14 cellular contexts compared by ENCODE assay signal in genomic region chr11:47997063-47998053, GRCh38. TPM values are rescaled to one million over a fixed set of nuclear protein-coding genes. Genes with fewer than 3 reads are reported as not detected.
DNase-seq lines count a peak whose midpoint lies in the region; TF ChIP-seq lines count a peak whose summit lies in the region.
"Had no signal": no experiment of that assay in that cellular context is flagged by ENCODE, and none has a peak within 500 bp of the region (broad histone marks: within the 10 kb centered on the region; RNA-seq: fewer than 3 reads in every experiment).

No MANE protein-coding gene starts in this region.

- H3K9me3 ChIP-seq in OCI-LY3 (ENCODE audit: insufficient read depth, low read length), result no peaks in the 10 kb centered on the region
- no peaks in the 10 kb centered on the region for H3K9me3 ChIP-seq in hepatocyte (ENCODE audit: low read depth)
- no peaks in the 10 kb centered on the region for H3K9me3 ChIP-seq in prostate gland
- H3K9me3 ChIP-seq: body of pancreas had no signal

- DNase-seq in activated CD4-positive, alpha-beta T cell treated with anti-CD3 and anti-CD28 coated beads, Interleukin-2, amount 10 ng/mL, durations not matched to agents 24 days and 14 days, result no peak
- DNase-seq in activated CD4-positive, alpha-beta T cell treated with anti-CD3 and anti-CD28 coated beads for 1 hour, result no peak
- no peak for DNase-seq in hepatocyte (ENCODE audit: low spot score)
- DNase-seq in prostate gland (ENCODE audit: low spot score), result no peak
- no peak for DNase-seq in OCI-M2 (lab: John Stamatoyannopoulos, UW; ENCODE audit: unreplicated experiment)
- DNase-seq in NCI-H2107 treated with DMSO at 0.1 percent for 48 hours (lab: John Stamatoyannopoulos, UW; ENCODE audit: unreplicated experiment), result no peak
- DNase-seq in HEK293T (ENCODE audit: extremely low spot score), result no peak
- DNase-seq: activated effector memory CD4-positive, alpha-beta T cell treated with Interleukin-2 at 50 U/mL for 16 hours; body of pancreas; DMS 273 treated with DMSO at 0.1 percent for 48 hours; dorsolateral prefrontal cortex; NCI-H1694 treated with DMSO at 0.1 percent for 48 hours; NCI-H748 treated with DMSO at 0.1 percent for 48 hours had no signal

- peaks cover 66% of the 10 kb centered on the region for H3K4me1 Mint-ChIP-seq in activated CD4-positive, alpha-beta T cell treated with anti-CD3 and anti-CD28 coated beads, Interleukin-2, amount 10 ng/mL, durations not matched to agents 24 days and 14 days

- H3K27ac Mint-ChIP-seq in activated CD4-positive, alpha-beta T cell treated with anti-CD3 and anti-CD28 coated beads, Interleukin-2, amount 10 ng/mL, durations not matched to agents 24 days and 14 days, result peak overlapping the region; percentile 53

- H3K79me2 ChIP-seq in OCI-LY3 (ENCODE audit: low read length) (peaks cover 96% of the 10 kb centered on the region), hepatocyte (peaks cover 67% of the 10 kb centered on the region)

- H3K4me3 ChIP-seq in OCI-LY3 (ENCODE audit: low read length), result no peak overlapping the region
- no peak overlapping the region for H3K4me3 ChIP-seq in hepatocyte
- no peak overlapping the region for H3K4me3 ChIP-seq in prostate gland
- H3K4me3 ChIP-seq: body of pancreas, dorsolateral prefrontal cortex had no signal

- H3K9me2 ChIP-seq in hepatocyte (replicated peaks; ENCODE audit: insufficient read depth), result no peaks in the 10 kb centered on the region

- no peaks in the 10 kb centered on the region for H3K27me3 Mint-ChIP-seq in activated CD4-positive, alpha-beta T cell treated with anti-CD3 and anti-CD28 coated beads, Interleukin-2, amount 10 ng/mL, durations not matched to agents 24 days and 14 days

- intact Hi-C loops in activated CD4-positive, alpha-beta T cell treated with anti-CD3 and anti-CD28 coated beads, Interleukin-2, amount 10 ng/mL, durations not matched to agents 24 days and 14 days (cut with micrococcal nuclease), result no loop called here
- intact Hi-C loops in prostate gland (cut with DNase I), result no loop called here

- H3K27me3 ChIP-seq in OCI-LY3 (ENCODE audit: low read depth, low read length) (no peaks in the 10 kb centered on the region), hepatocyte (no peaks in the 10 kb centered on the region), prostate gland (replicated peaks; ENCODE audit: insufficient read depth) (no peaks in the 10 kb centered on the region)
- H3K27me3 ChIP-seq: body of pancreas, dorsolateral prefrontal cortex had no signal

- H2AFZ ChIP-seq in OCI-LY3 (ENCODE audit: low read depth, low read length), result no peak overlapping the region
- H2AFZ ChIP-seq in hepatocyte, result no peak overlapping the region

- no peak for TF ChIP-seq CTCF in OCI-LY3 (IDR thresholded peaks at IDR 0.05; ENCODE audit: low read depth, low read length)
- TF ChIP-seq CTCF in hepatocyte (IDR thresholded peaks at IDR 0.05; ENCODE audit: poor library complexity), result no peak
- TF ChIP-seq CTCF in prostate gland (IDR thresholded peaks at IDR 0.05), result no peak

- 79% methylated on average over 15 of the region's 15 CpGs for WGBS in hepatocyte (ENCODE audit: low lambda C conversion rate, missing lambda C conversion rate)
- 79% methylated on average over 15 of the region's 15 CpGs for WGBS in prostate gland

- H3K9me3 Mint-ChIP-seq in activated CD4-positive, alpha-beta T cell treated with anti-CD3 and anti-CD28 coated beads, Interleukin-2, amount 10 ng/mL, durations not matched to agents 24 days and 14 days, result no peaks in the 10 kb centered on the region

- peaks cover 14% of the 10 kb centered on the region for H3K36me3 ChIP-seq in OCI-LY3 (replicated peaks; ENCODE audit: low read depth, low read length)
- no peaks in the 10 kb centered on the region for H3K36me3 ChIP-seq in hepatocyte (replicated peaks; ENCODE audit: insufficient read depth, low read depth)
- no peaks in the 10 kb centered on the region for H3K36me3 ChIP-seq in prostate gland

- H3K4me1 ChIP-seq in OCI-LY3 (ENCODE audit: low read length), result peaks cover 74% of the 10 kb centered on the region
- peaks cover 24% of the 10 kb centered on the region for H3K4me1 ChIP-seq in hepatocyte (ENCODE audit: insufficient read depth)
- peaks cover 19% of the 10 kb centered on the region for H3K4me1 ChIP-seq in prostate gland (replicated peaks)

- H3K4me2 ChIP-seq in OCI-LY3 (ENCODE audit: low read length), result peak overlapping the region; percentile 59
- H3K4me2 ChIP-seq in hepatocyte, result no peak overlapping the region

- peaks cover 34% of the 10 kb centered on the region for H3K36me3 Mint-ChIP-seq in activated CD4-positive, alpha-beta T cell treated with anti-CD3 and anti-CD28 coated beads, Interleukin-2, amount 10 ng/mL, durations not matched to agents 24 days and 14 days (ENCODE audit: low read depth)

- no peak overlapping the region for H3K4me3 Mint-ChIP-seq in activated CD4-positive, alpha-beta T cell treated with anti-CD3 and anti-CD28 coated beads, Interleukin-2, amount 10 ng/mL, durations not matched to agents 24 days and 14 days

- POLR2A ChIA-PET in HEK293T (lab: Yijun Ruan, JAX), result interaction anchor here (0.5 kb wide), 1 partner anchor 457 kb away, joined by 3 read pairs; no protein-coding TSS in a partner anchor

- peak overlapping the region; percentile 96; the same call in 1 of the 2 replicates for H3K27ac ChIP-seq in OCI-LY3 (ENCODE audit: low read length)
- peak overlapping the region; percentile 89 for H3K27ac ChIP-seq in hepatocyte
- H3K27ac ChIP-seq in prostate gland, result peak overlapping the region; percentile 66 to 73

- H4K20me1 ChIP-seq in OCI-LY3 (ENCODE audit: insufficient read depth, low read length), result peaks cover 66% of the 10 kb centered on the region
- no peaks in the 10 kb centered on the region for H4K20me1 ChIP-seq in hepatocyte (ENCODE audit: insufficient read depth, poor library complexity, severe bottlenecking)

- no peak for TF ChIP-seq POLR2A in prostate gland (IDR thresholded peaks at IDR 0.05)

- 0 out of 2 replicates have a peak overlapping the region, but pooled peaks have one; percentile 49 for H3K9ac ChIP-seq in OCI-LY3 (ENCODE audit: low read length)

- CTCF ChIA-PET in HEK293T (lab: Yijun Ruan, JAX), result interaction anchor here (0.7 kb wide), 1 partner anchor 71 kb away, joined by 5 read pairs; no protein-coding TSS in a partner anchor

TF ChIP-seq in HEK293T, 16 proteins besides CTCF, POLR2A, EP300 and RAD21:
- TF ChIP-seq SP1 (IDR thresholded peaks at IDR 0.05) (no peak), FOXA1 (IDR thresholded peaks at IDR 0.05) (no peak), ZNF384 (IDR thresholded peaks at IDR 0.05) (no peak), PKNOX1 (IDR thresholded peaks at IDR 0.05) (no peak), HDGF (IDR thresholded peaks at IDR 0.05; ENCODE audit: borderline replicate concordance) (no peak), ARNT (IDR thresholded peaks at IDR 0.05) (no peak), BHLHE40 (IDR thresholded peaks at IDR 0.05; ENCODE audit: borderline replicate concordance) (no peak), CTBP1 (IDR thresholded peaks at IDR 0.05; ENCODE audit: borderline replicate concordance) (no peak), NFRKB (IDR thresholded peaks at IDR 0.05) (no peak), FOXM1 (IDR thresholded peaks at IDR 0.05; ENCODE audit: borderline replicate concordance) (no peak), SUZ12 (IDR thresholded peaks at IDR 0.05) (no peak)

RNA-seq across cellular contexts. Expression of gene PTPRJ, which starts 17.0 kb away (rescaled TPM):
- 51.3 and 52.2 TPM in 2 replicates for total RNA-seq in activated CD4-positive, alpha-beta T cell treated with anti-CD3 and anti-CD28 coated beads, Interleukin-2, amount 10 ng/mL, durations not matched to agents 24 days and 14 days
- total RNA-seq in hepatocyte, result 16.4 and 21.0 TPM in 2 replicates
- polyA plus RNA-seq in hepatocyte, result 7.5 and 9.3 TPM in 2 replicates
- total RNA-seq in prostate gland, result 10 to 100 TPM; 24.9 to 48.0 TPM
